10 cellular contexts compared by ENCODE assay signal in the genomic region with DNA sequence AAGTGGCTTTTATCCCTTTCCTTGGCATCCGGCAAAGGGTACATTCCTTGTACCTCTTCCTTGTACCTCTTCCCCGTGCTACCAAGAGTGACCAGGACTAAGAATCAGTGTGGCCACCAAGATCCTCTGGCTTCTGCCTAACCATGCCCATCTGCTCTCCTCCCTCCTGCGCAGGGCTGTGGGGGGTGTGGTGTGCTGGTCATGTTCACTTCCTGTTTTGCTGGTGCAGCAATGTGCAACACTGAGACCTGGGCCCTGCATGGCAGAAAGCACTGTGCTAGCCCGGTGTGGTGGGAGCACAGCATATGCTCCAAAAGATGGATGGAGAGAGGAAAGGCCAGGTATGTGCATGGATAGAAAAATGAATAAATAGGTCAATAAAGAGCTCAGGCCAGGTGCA. TPM values are rescaled to one million over a fixed set of nuclear protein-coding genes. Genes with fewer than 3 reads are reported as not detected.
DNase-seq lines count a peak whose midpoint lies in the region; ATAC-seq, FAIRE-seq and TF ChIP-seq lines count a peak whose summit lies in the region.
"Had no signal": no experiment of that assay in that cellular context is flagged by ENCODE, and none has a peak within 500 bp of the region (broad histone marks: within the 10 kb centered on the region; RNA-seq: fewer than 3 reads in every experiment).

No MANE protein-coding gene starts in this region.

- no peak for TF ChIP-seq CTCF in K562 (IDR thresholded peaks at IDR 0.05 in 2 of 3, conservative IDR thresholded peaks at IDR 0.05 in 1 of 3; ENCODE audit: insufficient read depth in 2 of 3, low read depth in 1 of 3, low read length in 3 of 3)

- TF ChIP-seq RAD21 in K562 (CRISPR knock-in tag; conservative IDR thresholded peaks at IDR 0.05 in 1 of 2, IDR thresholded peaks at IDR 0.05 in 1 of 2), result no peak

- POLR2A ChIA-PET in K562 (lab: Yijun Ruan, JAX), result interaction anchor here (1.3 kb wide), 1 partner anchor 9 kb away, joined by 8 read pairs; no protein-coding TSS in a partner anchor

- TF ChIP-seq EP300 in K562 (IDR thresholded peaks at IDR 0.05; ENCODE audit: low read length), result no peak

- FAIRE-seq in K562 (lab: Jason Lieb, UNC), result peak; percentile 42

- H3K27ac ChIP-seq in K562 (ENCODE audit: extremely low read depth, low read depth, low read length) (no peak overlapping the region), urinary bladder (ENCODE audit: low read depth) (peak overlapping the region; percentile 49)
- H3K27ac ChIP-seq: BLaER1 had no signal

- H4K20me1 ChIP-seq in K562 (replicated peaks; ENCODE audit: control insufficient read depth, insufficient read depth, low read length), result no peaks in the 10 kb centered on the region
- H4K20me1 ChIP-seq: BLaER1 had no signal

- peak; percentile 58 for ATAC-seq in K562

- H3K4me2 ChIP-seq in K562 (ENCODE audit: insufficient read depth, low read length), result no peak overlapping the region
- H3K4me2 ChIP-seq: BLaER1 had no signal

- no peaks in the 10 kb centered on the region for H3K27me3 ChIP-seq in K562 (ENCODE audit: control insufficient read depth in 2 of 2, insufficient read depth in 2 of 2, low read length in 2 of 2)
- H3K27me3 ChIP-seq: BLaER1 had no signal

- in situ Hi-C loops in K562 (cut with MboI), result no loop called here

- H3K4me1 ChIP-seq in K562 (replicated peaks in 1 of 2; ENCODE audit: control insufficient read depth in 2 of 2, insufficient read depth in 2 of 2, low read length in 2 of 2) (peaks cover 5 to 8% of the 10 kb centered on the region in 2 experiments; a peak in 3 of 5 replicates), urinary bladder (ENCODE audit: insufficient read depth) (peaks cover 1% of the 10 kb centered on the region)
- H3K4me1 ChIP-seq: BLaER1 had no signal

- no peaks in the 10 kb centered on the region for H3K9me1 ChIP-seq in K562 (ENCODE audit: control insufficient read depth, insufficient read depth, low read length)

- intact Hi-C loops in K562 (cut with micrococcal nuclease), result no loop called here

- H3K36me3 ChIP-seq in K562 (ENCODE audit: control insufficient read depth, insufficient read depth, low read length) (no peaks in the 10 kb centered on the region), urinary bladder (ENCODE audit: insufficient read depth) (no peaks in the 10 kb centered on the region)
- H3K36me3 ChIP-seq: BLaER1 had no signal

- H2AFZ ChIP-seq in K562 (ENCODE audit: low read depth, low read length), result peak overlapping the region; percentile 26; the same call in 1 of the 2 replicates

- WGBS in K562 (ENCODE audit: insufficient coverage, low coverage, missing lambda C conversion rate), result 28% methylated on average over 4 of the region's 4 CpGs
- WGBS in urinary bladder, result 65% methylated on average over 4 of the region's 4 CpGs

- peak; percentile 9 for DNase-seq in stimulated activated CD4-positive, alpha-beta T cell treated with anti-CD3 and anti-CD28 coated beads, Interleukin-15, amount 100 ng/mL, for 24 hours
- DNase-seq in stimulated activated CD4-positive, alpha-beta T cell treated with anti-CD3 and anti-CD28 coated beads, Interleukin-2, amount 100 ng/mL, for 48 hours, result no peak
- peak; percentile 52 for DNase-seq in SKM-1 (lab: John Stamatoyannopoulos, UW; ENCODE audit: unreplicated experiment)
- no peak for DNase-seq in K562 (ENCODE audit: extremely low read depth in 1 of 4, low spot score in 3 of 4)
- DNase-seq in putamen (ENCODE audit: low spot score), result no peak
- no peak for DNase-seq in NCI-H1436 treated with DMSO at 0.1 percent for 48 hours (lab: John Stamatoyannopoulos, UW)
- DNase-seq in glomerular visceral epithelial cell (ENCODE audit: extremely low spot score), result no peak
- DNase-seq: right cardiac atrium had no signal

- CTCF ChIA-PET in K562 (lab: Yijun Ruan, JAX; ENCODE audit: low intra/inter-chr PET ratio), result no interaction called here

- H3K9ac ChIP-seq in K562 (ENCODE audit: insufficient read depth in 1 of 2, low read depth in 2 of 2, low read length in 2 of 2), result no peak overlapping the region
- H3K9ac ChIP-seq: BLaER1 had no signal

- no peaks in the 10 kb centered on the region for H3K9me3 ChIP-seq in K562 (replicated peaks; ENCODE audit: control insufficient read depth, insufficient read depth, low read depth, low read length)
- H3K9me3 ChIP-seq: BLaER1 had no signal

- no peaks in the 10 kb centered on the region for H3K79me2 ChIP-seq in K562 (ENCODE audit: control insufficient read depth, insufficient read depth, low read length)

- no peak overlapping the region for H3K4me3 ChIP-seq in K562
- no peak overlapping the region for H3K4me3 ChIP-seq in urinary bladder (ENCODE audit: low read depth, low read length)
- H3K4me3 ChIP-seq: BLaER1 had no signal

- no peak for TF ChIP-seq POLR2A in K562 (conservative IDR thresholded peaks at IDR 0.05)

- no TSS peak for BruUV-seq in K562 (replicated peaks; lab: Mats Ljungman, UMichigan)

TF ChIP-seq in K562, 482 proteins besides CTCF, POLR2A, EP300 and RAD21 (continues in another document):
- TF ChIP-seq MYC (IDR thresholded peaks at IDR 0.05; ENCODE audit: low read depth, low read length) (no peak), MYC (CRISPR knock-in tag; IDR thresholded peaks at IDR 0.05; ENCODE audit: borderline replicate concordance, low read depth) (no peak), NRF1 (conservative IDR thresholded peaks at IDR 0.05 in 1 of 2, IDR thresholded peaks at IDR 0.05 in 1 of 2) (peak; percentile 78 to 82), TCFL5 (CRISPR knock-in tag; conservative IDR thresholded peaks at IDR 0.05) (no peak), ZNF316 (IDR thresholded peaks at IDR 0.05) (0 out of 2 replicates have a peak, but pooled peaks have one; percentile 2)

RNA-seq across cellular contexts. Expression of gene TENT5C, which starts 33.3 kb away (rescaled TPM):
- 12.1 and 13.3 TPM in 2 replicates for total RNA-seq in K562 (2011; cell fraction: chromatin; rRNA removed; ENCODE audit: low replicate concordance)
- 8.7 and 8.8 TPM in 2 replicates for total RNA-seq in K562 (2011; cell fraction: nucleolus; rRNA removed)
- total RNA-seq in K562 (2011; cell fraction: nucleoplasm; rRNA removed), result 11.4 and 17.1 TPM in 2 replicates
- total RNA-seq in K562 (2014; rRNA removed), result 1.8 and 3.6 TPM in 2 replicates
- total RNA-seq in K562 (2014; rRNA removed; fragmentation: Illumina TruSeq; extraction: Trizol), result 4.5 and 5.2 TPM in 2 replicates
- total RNA-seq in K562 (2015; rRNA removed; fragmentation: Illumina TruSeq; extraction: Trizol), result 2.5 and 2.8 TPM in 2 replicates
- 7.1 and 7.7 TPM in 2 replicates for total RNA-seq in K562 (2021)
- 7.7 and 8.2 TPM in 2 replicates for polyA plus RNA-seq in K562 (2011; rRNA removed)
- polyA plus RNA-seq in K562 (2011; cell fraction: cytosol; rRNA removed), result 4.5 and 7.5 TPM in 2 replicates
- 3.9 and 5.1 TPM in 2 replicates for polyA plus RNA-seq in K562 (2011; cell fraction: nucleus; rRNA removed)
- 2.4 and 3.7 TPM in 2 replicates for polyA plus RNA-seq in K562 (2012)
- polyA plus RNA-seq in K562 (2014; fragmentation: Illumina TruSeq; extraction: Trizol), result 3.4 and 4.0 TPM in 2 replicates
- polyA plus RNA-seq in K562 (2014; fragmentation: Nextera tagmentation; extraction: Ambion mirVana), result 1 to 10 TPM; 3.8 to 5.0 TPM
- 2.8 and 2.9 TPM in 2 replicates for polyA plus RNA-seq in K562 (2014; rRNA removed)
- 26.9 and 28.8 TPM in 2 replicates for polyA minus RNA-seq in K562 (2011; rRNA and poly(A)+ RNA removed)
- 11.0 and 11.5 TPM in 2 replicates for polyA minus RNA-seq in K562 (2011; cell fraction: cytosol; rRNA and poly(A)+ RNA removed)
- 7.1 and 12.4 TPM in 2 replicates for polyA minus RNA-seq in K562 (2011; cell fraction: nucleus; rRNA and poly(A)+ RNA removed)
- 15.4 TPM for total RNA-seq in urinary bladder
- 2.3 TPM for polyA plus RNA-seq in urinary bladder

Comparison
In these comparisons a context has a peak if more than half of its experiments do, and no peak if none do; other contexts are left out.
1. DNase-seq: peak in stimulated activated CD4-positive, alpha-beta T cell treated with anti-CD3 and anti-CD28 coated beads, Interleukin-15, amount 100 ng/mL, for 24 hours (single experiment) and SKM-1 (single experiment); none in stimulated activated CD4-positive, alpha-beta T cell treated with anti-CD3 and anti-CD28 coated beads, Interleukin-2, amount 100 ng/mL, for 48 hours (0 of 2), K562 (0 of 4), putamen (single experiment), NCI-H1436 treated with DMSO at 0.1 percent for 48 hours (single experiment) and glomerular visceral epithelial cell (single experiment).